Comparison of ENCODE assay signal across 21 cellular contexts in genomic region chr7:30649717-30650116, GRCh38. TPM values are rescaled to one million over a fixed set of nuclear protein-coding genes. Genes with fewer than 3 reads are reported as not detected.
A peak's percentile ranks its signal among the peaks of the same experiment; 100 is the strongest.
DNase-seq lines count a peak whose midpoint lies in the region; ATAC-seq and TF ChIP-seq lines count a peak whose summit lies in the region.
"Had no signal": no experiment of that assay in that cellular context is flagged by ENCODE, and none has a peak within 500 bp of the region (broad histone marks: within the 10 kb centered on the region; RNA-seq: fewer than 3 reads in every experiment).

No MANE protein-coding gene starts in this region.

- no peaks in the 10 kb centered on the region for H3K27me3 ChIP-seq in sigmoid colon

- no peaks in the 10 kb centered on the region for H3K27me3 Mint-ChIP-seq in activated naive CD8-positive, alpha-beta T cell treated with anti-CD3 and anti-CD28 coated beads, Interleukin-2, amount 10 ng/mL, durations not matched to agents 7 days and 5 days
- no peaks in the 10 kb centered on the region for H3K27me3 Mint-ChIP-seq in activated naive CD8-positive, alpha-beta T cell treated with anti-CD3 and anti-CD28 coated beads, Interleukin-2, amount 50 U/mL, for 24 hours
- H3K27me3 Mint-ChIP-seq: IgD-negative memory B cell had no signal

- no peak overlapping the region for H3K27ac Mint-ChIP-seq in activated naive CD8-positive, alpha-beta T cell treated with anti-CD3 and anti-CD28 coated beads, Interleukin-2, amount 10 ng/mL, durations not matched to agents 7 days and 5 days
- H3K27ac Mint-ChIP-seq in activated naive CD8-positive, alpha-beta T cell treated with anti-CD3 and anti-CD28 coated beads, Interleukin-2, amount 50 U/mL, for 24 hours, result no peak overlapping the region

- H3K27ac ChIP-seq in coronary artery, result no peak overlapping the region
- no peak overlapping the region for H3K27ac ChIP-seq in sigmoid colon
- H3K27ac ChIP-seq: 22Rv1, C4-2B had no signal

- no peaks in the 10 kb centered on the region for H3K4me1 Mint-ChIP-seq in activated naive CD8-positive, alpha-beta T cell treated with anti-CD3 and anti-CD28 coated beads, Interleukin-2, amount 10 ng/mL, durations not matched to agents 7 days and 5 days
- H3K4me1 Mint-ChIP-seq in activated naive CD8-positive, alpha-beta T cell treated with anti-CD3 and anti-CD28 coated beads, Interleukin-2, amount 50 U/mL, for 24 hours, result no peaks in the 10 kb centered on the region
- H3K4me1 Mint-ChIP-seq: IgD-negative memory B cell had no signal

- no peak for TF ChIP-seq CTCF in coronary artery (IDR thresholded peaks at IDR 0.05)
- no peak for TF ChIP-seq CTCF in sigmoid colon (IDR thresholded peaks at IDR 0.05)

- H3K36me3 ChIP-seq in sigmoid colon, result peaks cover 0 to 7% (median 0%) of the 10 kb centered on the region in 4 donors

- POLR2A ChIA-PET in activated naive CD8-positive, alpha-beta T cell treated with anti-CD3 and anti-CD28 coated beads, Interleukin-2, amount 10 ng/mL, durations not matched to agents 7 days and 5 days (lab: Charles Lee), result no interaction called here

- H3K4me1 ChIP-seq in sigmoid colon, result no peaks in the 10 kb centered on the region
- H3K4me1 ChIP-seq: HAP-1 had no signal

- ATAC-seq in activated naive CD8-positive, alpha-beta T cell treated with anti-CD3 and anti-CD28 coated beads, Interleukin-2, amount 10 ng/mL, durations not matched to agents 7 days and 5 days (ENCODE audit: low read depth), result no peak
- ATAC-seq in activated naive CD8-positive, alpha-beta T cell treated with anti-CD3 and anti-CD28 coated beads, Interleukin-2, amount 50 U/mL, for 24 hours, result no peak

- intact Hi-C loops in sigmoid colon (cut with DNase I), result no loop called here

- WGBS in sigmoid colon, 2 donors, result 88 to 96% methylated on average over 7 of the region's 7 CpGs

- H3K36me3 Mint-ChIP-seq in activated naive CD8-positive, alpha-beta T cell treated with anti-CD3 and anti-CD28 coated beads, Interleukin-2, amount 10 ng/mL, durations not matched to agents 7 days and 5 days, result peaks cover 7% of the 10 kb centered on the region
- H3K36me3 Mint-ChIP-seq in activated naive CD8-positive, alpha-beta T cell treated with anti-CD3 and anti-CD28 coated beads, Interleukin-2, amount 50 U/mL, for 24 hours (ENCODE audit: low read depth), result peaks cover 6% of the 10 kb centered on the region

- no peaks in the 10 kb centered on the region for H3K9me3 ChIP-seq in sigmoid colon
- H3K9me3 ChIP-seq: HAP-1 had no signal

- H3K4me3 Mint-ChIP-seq in activated naive CD8-positive, alpha-beta T cell treated with anti-CD3 and anti-CD28 coated beads, Interleukin-2, amount 10 ng/mL, durations not matched to agents 7 days and 5 days, result no peak overlapping the region
- no peak overlapping the region for H3K4me3 Mint-ChIP-seq in activated naive CD8-positive, alpha-beta T cell treated with anti-CD3 and anti-CD28 coated beads, Interleukin-2, amount 50 U/mL, for 24 hours
- H3K4me3 Mint-ChIP-seq: IgD-negative memory B cell had no signal

- DNase-seq in DMS 273 (lab: John Stamatoyannopoulos, UW; ENCODE audit: unreplicated experiment) (peak; percentile 68), DMS 273 treated with DMSO at 0.1 percent for 48 hours (lab: John Stamatoyannopoulos, UW) (no peak), coronary artery (ENCODE audit: low spot score) (peak; percentile 36), sigmoid colon (peak; percentile 50), NCI-H1436 (lab: John Stamatoyannopoulos, UW) (no peak), NCI-H1417 (lab: John Stamatoyannopoulos, UW) (no peak)
- peak; percentile 19 for DNase-seq in activated naive CD8-positive, alpha-beta T cell treated with anti-CD3 and anti-CD28 coated beads, Interleukin-2, amount 10 ng/mL, durations not matched to agents 7 days and 5 days
- no peak for DNase-seq in activated naive CD8-positive, alpha-beta T cell treated with anti-CD3 and anti-CD28 coated beads, Interleukin-2, amount 50 U/mL, for 24 hours
- DNase-seq: AML-193, Kasumi-1, MM.1S, NCI-H1092, NCI-H2081 treated with DMSO at 0.1 percent for 48 hours, NCI-H748 treated with DMSO at 0.1 percent for 48 hours, OCI-M1, SIG-M5 had no signal

- H3K4me3 ChIP-seq in coronary artery (no peak overlapping the region), sigmoid colon (no peak overlapping the region)
- H3K4me3 ChIP-seq: HAP-1 had no signal

- H3K9me3 Mint-ChIP-seq in activated naive CD8-positive, alpha-beta T cell treated with anti-CD3 and anti-CD28 coated beads, Interleukin-2, amount 10 ng/mL, durations not matched to agents 7 days and 5 days, result no peaks in the 10 kb centered on the region
- H3K9me3 Mint-ChIP-seq in activated naive CD8-positive, alpha-beta T cell treated with anti-CD3 and anti-CD28 coated beads, Interleukin-2, amount 50 U/mL, for 24 hours, result no peaks in the 10 kb centered on the region
- H3K9me3 Mint-ChIP-seq: IgD-negative memory B cell had no signal

- no peak for TF ChIP-seq EP300 in sigmoid colon (IDR thresholded peaks at IDR 0.05)

- TF ChIP-seq POLR2A in sigmoid colon (IDR thresholded peaks at IDR 0.05), result no peak

RNA-seq across cellular contexts. Expression of gene CRHR2, which starts 32.5 kb away (rescaled TPM):
- total RNA-seq in activated naive CD8-positive, alpha-beta T cell treated with anti-CD3 and anti-CD28 coated beads, Interleukin-2, amount 10 ng/mL, durations not matched to agents 7 days and 5 days, result not detected
- not detected for total RNA-seq in sigmoid colon
- polyA plus RNA-seq in sigmoid colon, result under 1 TPM in 1 of 3 donors, not detected in 2; under 0.01 TPM
- total RNA-seq: NCI-H460 had no signal
- polyA plus RNA-seq: IgD-negative memory B cell had no signal

RNA-seq across cellular contexts. Expression of gene GARS1, which starts 55.0 kb away (rescaled TPM):
- total RNA-seq in activated naive CD8-positive, alpha-beta T cell treated with anti-CD3 and anti-CD28 coated beads, Interleukin-2, amount 10 ng/mL, durations not matched to agents 7 days and 5 days, result 100 to 1,000 TPM; 150 to 154 TPM
- 10 to 100 TPM; 38.3 to 50.1 (median 45.2) TPM for total RNA-seq in sigmoid colon
- 100 to 1,000 TPM in 1 of 3 donors, 10 to 100 TPM in 2; 55.5 to 109 (median 90.1) TPM for polyA plus RNA-seq in sigmoid colon

Comparison
In these comparisons a context has a peak if more than half of its experiments do, and no peak if none do; other contexts are left out.
1. DNase-seq: peak in DMS 273 (single experiment), activated naive CD8-positive, alpha-beta T cell treated with anti-CD3 and anti-CD28 coated beads, Interleukin-2, amount 10 ng/mL, durations not matched to agents 7 days and 5 days (single experiment), coronary artery (single experiment) and sigmoid colon (single experiment); none in DMS 273 treated with DMSO at 0.1 percent for 48 hours (single experiment), activated naive CD8-positive, alpha-beta T cell treated with anti-CD3 and anti-CD28 coated beads, Interleukin-2, amount 50 U/mL, for 24 hours (single experiment), NCI-H1436 (single experiment) and NCI-H1417 (0 of 3).